13 cellular contexts compared by ENCODE assay signal in genomic region chr2:237737196-237737865, GRCh38.
DNase-seq lines count a peak whose midpoint lies in the region; ATAC-seq lines count a peak whose summit lies in the region.
"Had no signal": no experiment of that assay in that cellular context is flagged by ENCODE, and none has a peak within 500 bp of the region (broad histone marks: within the 10 kb centered on the region; RNA-seq: fewer than 3 reads in every experiment).

No MANE protein-coding gene starts in this region.

- H3K4me3 Mint-ChIP-seq in activated naive CD4-positive, alpha-beta T cell treated with anti-CD3 and anti-CD28 coated beads, Interleukin-2, amount 50 U/mL, for 24 hours = no peak overlapping the region
- H3K4me3 Mint-ChIP-seq in activated T-helper 1 cell treated with anti-CD3 and anti-CD28 coated beads, Interleukin-12 subunit alpha, Interleukin-12 subunit beta, Interleukin-2, Interleukin-4 antibody, amounts not matched to agents 30 ng/mL and 10 ng/mL and 1 ng/mL, durations not matched to agents 14 hours and 24 hours and 36 hours = no peak overlapping the region
- no peak overlapping the region for H3K4me3 Mint-ChIP-seq in stimulated activated naive B cell treated with anti-CD40 and anti-IgM and Interleukin-4, amounts not matched to agents 10 μg/mL and 1 μg/mL and 100 μg/mL, for 72 hours
- H3K4me3 Mint-ChIP-seq: activated T-cell treated with anti-CD3 and anti-CD28 coated beads, Interleukin-2, amount 50 U/mL, for 4 hours had no signal

- H2BK120ac ChIP-seq in mesenchymal stem cell (ENCODE audit: low read depth, low read length) = no peak overlapping the region

- H2BK5ac ChIP-seq in mesenchymal stem cell (ENCODE audit: low read depth, low read length, poor library complexity, severe bottlenecking) = no peak overlapping the region

- peaks cover 54% of the 10 kb centered on the region for H3K4me1 Mint-ChIP-seq in activated naive CD4-positive, alpha-beta T cell treated with anti-CD3 and anti-CD28 coated beads, Interleukin-2, amount 50 U/mL, for 24 hours
- peaks cover 33% of the 10 kb centered on the region for H3K4me1 Mint-ChIP-seq in activated T-helper 1 cell treated with anti-CD3 and anti-CD28 coated beads, Interleukin-12 subunit alpha, Interleukin-12 subunit beta, Interleukin-2, Interleukin-4 antibody, amounts not matched to agents 30 ng/mL and 10 ng/mL and 1 ng/mL, durations not matched to agents 14 hours and 24 hours and 36 hours (ENCODE audit: low read depth)
- peaks cover 33 to 69% of the 10 kb centered on the region in 2 donors for H3K4me1 Mint-ChIP-seq in stimulated activated naive B cell treated with anti-CD40 and anti-IgM and Interleukin-4, amounts not matched to agents 10 μg/mL and 1 μg/mL and 100 μg/mL, for 72 hours

- no peaks in the 10 kb centered on the region for H3K27me3 Mint-ChIP-seq in activated naive CD4-positive, alpha-beta T cell treated with anti-CD3 and anti-CD28 coated beads, Interleukin-2, amount 50 U/mL, for 24 hours
- no peaks in the 10 kb centered on the region for H3K27me3 Mint-ChIP-seq in activated T-helper 1 cell treated with anti-CD3 and anti-CD28 coated beads, Interleukin-12 subunit alpha, Interleukin-12 subunit beta, Interleukin-2, Interleukin-4 antibody, amounts not matched to agents 30 ng/mL and 10 ng/mL and 1 ng/mL, durations not matched to agents 14 hours and 24 hours and 36 hours (ENCODE audit: insufficient read depth)
- no peaks in the 10 kb centered on the region for H3K27me3 Mint-ChIP-seq in stimulated activated naive B cell treated with anti-CD40 and anti-IgM and Interleukin-4, amounts not matched to agents 10 μg/mL and 1 μg/mL and 100 μg/mL, for 72 hours

- H3K27ac ChIP-seq in mesenchymal stem cell (ENCODE audit: low read length, poor library complexity, severe bottlenecking) = no peak overlapping the region

- 97% methylated on average over 9 of the region's 9 CpGs for WGBS in mesenchymal stem cell

- peaks cover 34 to 43% of the 10 kb centered on the region in 2 experiments for H3K36me3 ChIP-seq in mesenchymal stem cell (ENCODE audit: control insufficient read depth in 1 of 2, insufficient read depth in 2 of 2, low read depth in 1 of 2, low read length in 2 of 2)

- H3K36me3 Mint-ChIP-seq in activated naive CD4-positive, alpha-beta T cell treated with anti-CD3 and anti-CD28 coated beads, Interleukin-2, amount 50 U/mL, for 24 hours = peaks cover 4% of the 10 kb centered on the region
- H3K36me3 Mint-ChIP-seq in activated T-helper 1 cell treated with anti-CD3 and anti-CD28 coated beads, Interleukin-12 subunit alpha, Interleukin-12 subunit beta, Interleukin-2, Interleukin-4 antibody, amounts not matched to agents 30 ng/mL and 10 ng/mL and 1 ng/mL, durations not matched to agents 14 hours and 24 hours and 36 hours (ENCODE audit: low read depth) = peaks cover 27% of the 10 kb centered on the region
- peaks cover 39 to 54% of the 10 kb centered on the region in 2 donors for H3K36me3 Mint-ChIP-seq in stimulated activated naive B cell treated with anti-CD40 and anti-IgM and Interleukin-4, amounts not matched to agents 10 μg/mL and 1 μg/mL and 100 μg/mL, for 72 hours

- no peak overlapping the region for H3K9ac ChIP-seq in mesenchymal stem cell (ENCODE audit: low read length)

- H3K4ac ChIP-seq in mesenchymal stem cell (ENCODE audit: low read depth in 1 of 2, low read length in 2 of 2) = no peak overlapping the region

- H3K27me3 ChIP-seq in mesenchymal stem cell (ENCODE audit: control insufficient read depth in 1 of 2, insufficient read depth in 1 of 2, low read length in 2 of 2) = no peaks in the 10 kb centered on the region

- H3K4me3 ChIP-seq in mesenchymal stem cell (ENCODE audit: insufficient read depth in 1 of 2, low read depth in 1 of 2, low read length in 2 of 2) = no peak overlapping the region

- H3K4me2 ChIP-seq in mesenchymal stem cell (ENCODE audit: low read length, poor library complexity, severe bottlenecking) = no peak overlapping the region

- no peak overlapping the region for H2BK15ac ChIP-seq in mesenchymal stem cell (ENCODE audit: low read depth, poor library complexity, severe bottlenecking)

- H4K91ac ChIP-seq in mesenchymal stem cell (ENCODE audit: low read length) = no peak overlapping the region

- H2AK5ac ChIP-seq in mesenchymal stem cell (ENCODE audit: low read length, severe bottlenecking) = no peak overlapping the region

- H2AFZ ChIP-seq in mesenchymal stem cell (ENCODE audit: low read depth, low read length) = no peak overlapping the region

- peak overlapping the region; percentile 30 for H4K8ac ChIP-seq in mesenchymal stem cell (ENCODE audit: low read length)

- H3K23ac ChIP-seq in mesenchymal stem cell (ENCODE audit: low read length in 2 of 2) = no peak overlapping the region

- no peak for ATAC-seq in stimulated activated naive B cell treated with anti-CD40 and anti-IgM and Interleukin-4, amounts not matched to agents 10 μg/mL and 1 μg/mL and 100 μg/mL, for 72 hours (replicated peaks)
- ATAC-seq in esophagus mucosa = no peak
- no peak for ATAC-seq in GM19397 (IDR thresholded peaks at IDR 0.05; ENCODE audit: unreplicated experiment)
- ATAC-seq: activated CD4-positive, CD25-positive, alpha-beta regulatory T cell treated with anti-CD3 and anti-CD28 coated beads, Interleukin-2, amount 50 U/mL, for 24 hours; activated T-cell treated with anti-CD3 and anti-CD28 coated beads, Interleukin-2, amount 50 U/mL, for 4 hours had no signal

- H3K14ac ChIP-seq in mesenchymal stem cell (ENCODE audit: low read length in 2 of 2) = no peak overlapping the region

- no peak overlapping the region for H2BK12ac ChIP-seq in mesenchymal stem cell (ENCODE audit: low read length in 2 of 2)

- H3K9me3 ChIP-seq in mesenchymal stem cell (ENCODE audit: control insufficient read depth, low read length) = no peaks in the 10 kb centered on the region

- H3K4me1 ChIP-seq in mesenchymal stem cell (ENCODE audit: control insufficient read depth, insufficient read depth, low read depth, low read length) = peaks cover 12% of the 10 kb centered on the region

- intact Hi-C loops in activated T-helper 1 cell treated with anti-CD3 and anti-CD28 coated beads, Interleukin-12 subunit alpha, Interleukin-12 subunit beta, Interleukin-2, Interleukin-4 antibody, amounts not matched to agents 30 ng/mL and 10 ng/mL and 1 ng/mL, durations not matched to agents 14 hours and 24 hours and 36 hours (cut with micrococcal nuclease) = no loop called here

- H3K9me3 Mint-ChIP-seq in activated naive CD4-positive, alpha-beta T cell treated with anti-CD3 and anti-CD28 coated beads, Interleukin-2, amount 50 U/mL, for 24 hours = no peaks in the 10 kb centered on the region
- H3K9me3 Mint-ChIP-seq in activated T-helper 1 cell treated with anti-CD3 and anti-CD28 coated beads, Interleukin-12 subunit alpha, Interleukin-12 subunit beta, Interleukin-2, Interleukin-4 antibody, amounts not matched to agents 30 ng/mL and 10 ng/mL and 1 ng/mL, durations not matched to agents 14 hours and 24 hours and 36 hours = no peaks in the 10 kb centered on the region
- no peaks in the 10 kb centered on the region for H3K9me3 Mint-ChIP-seq in stimulated activated naive B cell treated with anti-CD40 and anti-IgM and Interleukin-4, amounts not matched to agents 10 μg/mL and 1 μg/mL and 100 μg/mL, for 72 hours
- H3K9me3 Mint-ChIP-seq: activated T-cell treated with anti-CD3 and anti-CD28 coated beads, Interleukin-2, amount 50 U/mL, for 4 hours had no signal

- DNase-seq in activated naive CD4-positive, alpha-beta T cell treated with Interleukin-2 at 50 U/mL for 16 hours = no peak
- no peak for DNase-seq in activated T-helper 1 cell treated with anti-CD3 and anti-CD28 coated beads, Interleukin-12 subunit alpha, Interleukin-12 subunit beta, Interleukin-2, Interleukin-4 antibody, amounts not matched to agents 30 ng/mL and 10 ng/mL and 1 ng/mL, durations not matched to agents 14 hours and 24 hours and 36 hours (ENCODE audit: low spot score)
- DNase-seq in mesenchymal stem cell (no peak), NCI-H1417 (lab: John Stamatoyannopoulos, UW) (no peak)
- DNase-seq in stimulated activated naive B cell treated with anti-CD40 and anti-IgM and Interleukin-4, amounts not matched to agents 10 μg/mL and 1 μg/mL and 100 μg/mL, for 72 hours = no peak
- DNase-seq: activated T-cell treated with anti-CD3 and anti-CD28 coated beads, Interleukin-2, amount 50 U/mL, for 4 hours; COR-L47; NCI-H187; NCI-H524 had no signal

- H3K18ac ChIP-seq in mesenchymal stem cell (ENCODE audit: low read depth in 1 of 2, low read length in 2 of 2) = no peak overlapping the region

- peaks cover 49% of the 10 kb centered on the region for H3K79me1 ChIP-seq in mesenchymal stem cell (replicated peaks; ENCODE audit: low read length, poor library complexity, severe bottlenecking)

- H3K27ac Mint-ChIP-seq in activated naive CD4-positive, alpha-beta T cell treated with anti-CD3 and anti-CD28 coated beads, Interleukin-2, amount 50 U/mL, for 24 hours = peak overlapping the region; percentile 77
- H3K27ac Mint-ChIP-seq in activated T-helper 1 cell treated with anti-CD3 and anti-CD28 coated beads, Interleukin-12 subunit alpha, Interleukin-12 subunit beta, Interleukin-2, Interleukin-4 antibody, amounts not matched to agents 30 ng/mL and 10 ng/mL and 1 ng/mL, durations not matched to agents 14 hours and 24 hours and 36 hours = peak overlapping the region; percentile 64
- peak overlapping the region; percentile 31 for H3K27ac Mint-ChIP-seq in stimulated activated naive B cell treated with anti-CD40 and anti-IgM and Interleukin-4, amounts not matched to agents 10 μg/mL and 1 μg/mL and 100 μg/mL, for 72 hours
